1 cellular context compared by ENCODE assay signal in the genomic region with DNA sequence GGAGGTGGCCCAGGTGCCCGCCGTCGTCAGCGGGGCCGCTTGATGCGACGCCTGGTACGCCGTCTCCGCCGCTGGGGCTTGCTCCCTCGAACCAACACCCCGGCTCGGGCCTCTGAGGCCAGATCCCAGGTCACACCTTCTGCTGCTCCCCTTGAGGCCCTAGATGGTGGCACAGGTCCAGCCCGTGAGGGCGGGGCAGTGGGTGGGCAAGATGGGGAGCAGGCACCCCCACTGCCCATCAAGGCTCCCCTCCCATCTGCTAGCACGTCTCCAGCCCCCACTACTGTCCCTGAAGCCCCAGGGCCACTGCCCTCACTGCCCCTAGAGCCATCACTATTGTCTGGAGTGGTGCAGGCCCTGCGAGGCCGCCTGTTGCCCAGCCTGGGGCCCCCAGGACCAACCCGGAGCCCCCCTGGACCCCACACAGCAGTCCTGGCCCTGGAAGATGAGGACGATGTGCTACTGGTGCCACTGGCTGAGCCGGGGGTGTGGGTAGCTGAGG.
A peak's percentile ranks its signal among the peaks of the same experiment; 100 is the strongest.
TF ChIP-seq lines count a peak whose summit lies in the region.

No MANE protein-coding gene starts in this region.

TF ChIP-seq in HepG2, 621 proteins besides CTCF, POLR2A, EP300 and RAD21:
- TF ChIP-seq MTA3 (CRISPR knock-in tag; IDR thresholded peaks at IDR 0.05) (no peak), RBFOX2 (IDR thresholded peaks at IDR 0.05; ENCODE audit: low read depth, low read length) (0 out of 2 replicates have a peak, but pooled peaks have one; percentile 37), MTA1 (CRISPR knock-in tag; IDR thresholded peaks at IDR 0.05; ENCODE audit: borderline replicate concordance) (0 out of 2 replicates have a peak, but pooled peaks have one; percentile 12), ZNF768 (CRISPR knock-in tag; IDR thresholded peaks at IDR 0.05) (peak; percentile 58; the same call in 1 of the 2 replicates), ZMYM2 (CRISPR knock-in tag; IDR thresholded peaks at IDR 0.05) (no peak)
- TF ChIP-seq, protein P1, sequence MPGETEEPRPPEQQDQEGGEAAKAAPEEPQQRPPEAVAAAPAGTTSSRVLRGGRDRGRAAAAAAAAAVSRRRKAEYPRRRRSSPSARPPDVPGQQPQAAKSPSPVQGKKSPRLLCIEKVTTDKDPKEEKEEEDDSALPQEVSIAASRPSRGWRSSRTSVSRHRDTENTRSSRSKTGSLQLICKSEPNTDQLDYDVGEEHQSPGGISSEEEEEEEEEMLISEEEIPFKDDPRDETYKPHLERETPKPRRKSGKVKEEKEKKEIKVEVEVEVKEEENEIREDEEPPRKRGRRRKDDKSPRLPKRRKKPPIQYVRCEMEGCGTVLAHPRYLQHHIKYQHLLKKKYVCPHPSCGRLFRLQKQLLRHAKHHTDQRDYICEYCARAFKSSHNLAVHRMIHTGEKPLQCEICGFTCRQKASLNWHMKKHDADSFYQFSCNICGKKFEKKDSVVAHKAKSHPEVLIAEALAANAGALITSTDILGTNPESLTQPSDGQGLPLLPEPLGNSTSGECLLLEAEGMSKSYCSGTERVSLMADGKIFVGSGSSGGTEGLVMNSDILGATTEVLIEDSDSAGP (CRISPR knock-in tag; IDR thresholded peaks at IDR 0.05; ENCODE audit: borderline replicate concordance), result peak; percentile 34; the same call in 1 of the 2 replicates
- TF ChIP-seq, protein P2, sequence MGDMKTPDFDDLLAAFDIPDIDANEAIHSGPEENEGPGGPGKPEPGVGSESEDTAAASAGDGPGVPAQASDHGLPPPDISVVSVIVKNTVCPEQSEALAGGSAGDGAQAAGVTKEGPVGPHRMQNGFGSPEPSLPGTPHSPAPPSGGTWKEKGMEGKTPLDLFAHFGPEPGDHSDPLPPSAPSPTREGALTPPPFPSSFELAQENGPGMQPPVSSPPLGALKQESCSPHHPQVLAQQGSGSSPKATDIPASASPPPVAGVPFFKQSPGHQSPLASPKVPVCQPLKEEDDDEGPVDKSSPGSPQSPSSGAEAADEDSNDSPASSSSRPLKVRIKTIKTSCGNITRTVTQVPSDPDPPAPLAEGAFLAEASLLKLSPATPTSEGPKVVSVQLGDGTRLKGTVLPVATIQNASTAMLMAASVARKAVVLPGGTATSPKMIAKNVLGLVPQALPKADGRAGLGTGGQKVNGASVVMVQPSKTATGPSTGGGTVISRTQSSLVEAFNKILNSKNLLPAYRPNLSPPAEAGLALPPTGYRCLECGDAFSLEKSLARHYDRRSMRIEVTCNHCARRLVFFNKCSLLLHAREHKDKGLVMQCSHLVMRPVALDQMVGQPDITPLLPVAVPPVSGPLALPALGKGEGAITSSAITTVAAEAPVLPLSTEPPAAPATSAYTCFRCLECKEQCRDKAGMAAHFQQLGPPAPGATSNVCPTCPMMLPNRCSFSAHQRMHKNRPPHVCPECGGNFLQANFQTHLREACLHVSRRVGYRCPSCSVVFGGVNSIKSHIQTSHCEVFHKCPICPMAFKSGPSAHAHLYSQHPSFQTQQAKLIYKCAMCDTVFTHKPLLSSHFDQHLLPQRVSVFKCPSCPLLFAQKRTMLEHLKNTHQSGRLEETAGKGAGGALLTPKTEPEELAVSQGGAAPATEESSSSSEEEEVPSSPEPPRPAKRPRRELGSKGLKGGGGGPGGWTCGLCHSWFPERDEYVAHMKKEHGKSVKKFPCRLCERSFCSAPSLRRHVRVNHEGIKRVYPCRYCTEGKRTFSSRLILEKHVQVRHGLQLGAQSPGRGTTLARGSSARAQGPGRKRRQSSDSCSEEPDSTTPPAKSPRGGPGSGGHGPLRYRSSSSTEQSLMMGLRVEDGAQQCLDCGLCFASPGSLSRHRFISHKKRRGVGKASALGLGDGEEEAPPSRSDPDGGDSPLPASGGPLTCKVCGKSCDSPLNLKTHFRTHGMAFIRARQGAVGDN (CRISPR knock-in tag; IDR thresholded peaks at IDR 0.05), result 0 out of 2 replicates have a peak, but pooled peaks have one; percentile 12
TF ChIP-seq in HepG2: peak in this region for 5.
